13 cellular contexts compared by ENCODE assay signal in genomic region chr17:6454495-6455320, GRCh38. TPM values are rescaled to one million over a fixed set of nuclear protein-coding genes. Genes with fewer than 3 reads are reported as not detected.
DNase-seq lines count a peak whose midpoint lies in the region; ATAC-seq and TF ChIP-seq lines count a peak whose summit lies in the region.
"Had no signal": no experiment of that assay in that cellular context is flagged by ENCODE, and none has a peak within 500 bp of the region (broad histone marks: within the 10 kb centered on the region; RNA-seq: fewer than 3 reads in every experiment).

No MANE protein-coding gene starts in this region.

- no peaks in the 10 kb centered on the region for H3K9me3 ChIP-seq in HUES48 (ENCODE audit: control insufficient read depth, insufficient read depth, low read length)
- no peaks in the 10 kb centered on the region for H3K9me3 ChIP-seq in endodermal cell (ENCODE audit: control insufficient read depth, low read length)
- H3K9me3 ChIP-seq: neutrophil had no signal

- no peaks in the 10 kb centered on the region for H3K9me3 Mint-ChIP-seq in endodermal cell
- H3K9me3 Mint-ChIP-seq in natural killer cell treated with Interleukin-12 subunit alpha and Interleukin-12 subunit beta and Interleukin-15 and Interleukin-18, amount 100 ng/mL, for 72 hours = no peaks in the 10 kb centered on the region

- peak overlapping the region; percentile 11; the same call in 1 of the 2 replicates for H3K4me3 ChIP-seq in AG09309 (ENCODE audit: control insufficient read depth, low read depth, low read length)
- peak overlapping the region; percentile 68 for H3K4me3 ChIP-seq in HUES48 (ENCODE audit: low read depth, low read length)
- H3K4me3 ChIP-seq in endodermal cell (ENCODE audit: low read length) = peak overlapping the region; percentile 62

- H3K27me3 ChIP-seq in HUES48 (ENCODE audit: control insufficient read depth, insufficient read depth, low read length) (no peaks in the 10 kb centered on the region), endodermal cell (ENCODE audit: control insufficient read depth, insufficient read depth, low read length, poor library complexity, severe bottlenecking) (peaks cover 12% of the 10 kb centered on the region)

- H3K9ac ChIP-seq in HUES48 (ENCODE audit: low read depth, low read length) (peak overlapping the region; percentile 49), endodermal cell (ENCODE audit: extremely low read depth, low read length, poor library complexity, severe bottlenecking) (no peak overlapping the region)

- H3K36me3 Mint-ChIP-seq in endodermal cell (ENCODE audit: low read depth) = peaks cover 5% of the 10 kb centered on the region
- H3K36me3 Mint-ChIP-seq in natural killer cell treated with Interleukin-12 subunit alpha and Interleukin-12 subunit beta and Interleukin-15 and Interleukin-18, amount 100 ng/mL, for 72 hours = no peaks in the 10 kb centered on the region

- DNase-seq in AG09309 (ENCODE audit: low read depth) (no peak), endodermal cell (peak; percentile 85)
- peak; percentile 53 for DNase-seq in natural killer cell treated with Interleukin-12 subunit alpha and Interleukin-12 subunit beta and Interleukin-15 and Interleukin-18, amount 100 ng/mL, for 72 hours (ENCODE audit: low spot score)
- no peak for DNase-seq in stimulated activated CD4-positive, alpha-beta T cell treated with anti-CD3 and anti-CD28 coated beads, Interleukin-15, amount 100 ng/mL, for 24 hours
- no peak for DNase-seq in central memory CD4-positive, alpha-beta T cell
- DNase-seq: activated T-cell treated with anti-CD3 and anti-CD28 coated beads for 4 hours, NCI-H524 had no signal

- no peak for TF ChIP-seq CTCF in AG09309 (IDR thresholded peaks at IDR 0.05; ENCODE audit: control insufficient read depth, insufficient read depth, low read depth, low read length, missing control alignments)
- TF ChIP-seq CTCF in endodermal cell (conservative IDR thresholded peaks at IDR 0.05) = no peak

- H3K36me3 ChIP-seq in HUES48 (ENCODE audit: control insufficient read depth, insufficient read depth, low read length) = peaks cover 20% of the 10 kb centered on the region
- peaks cover under 1% of the 10 kb centered on the region for H3K36me3 ChIP-seq in endodermal cell (ENCODE audit: control insufficient read depth, insufficient read depth, low read length)
- H3K36me3 ChIP-seq: neutrophil had no signal

- no peak for ATAC-seq in natural killer cell treated with Interleukin-12 subunit alpha and Interleukin-12 subunit beta and Interleukin-15 and Interleukin-18, amount 100 ng/mL, for 72 hours
- no peak for ATAC-seq in HG02610 (IDR thresholded peaks at IDR 0.05; ENCODE audit: unreplicated experiment)
- no peak for ATAC-seq in GM18867 (IDR thresholded peaks at IDR 0.05; ENCODE audit: unreplicated experiment)

- H3K27me3 Mint-ChIP-seq in endodermal cell (ENCODE audit: insufficient read depth) = peaks cover 13% of the 10 kb centered on the region
- H3K27me3 Mint-ChIP-seq in natural killer cell treated with Interleukin-12 subunit alpha and Interleukin-12 subunit beta and Interleukin-15 and Interleukin-18, amount 100 ng/mL, for 72 hours = peaks cover 5 to 10% of the 10 kb centered on the region in 2 donors

- H3K27ac ChIP-seq in HUES48 (ENCODE audit: low read depth, low read length) (no peak overlapping the region), endodermal cell (ENCODE audit: low read depth, low read length) (no peak overlapping the region)
- H3K27ac ChIP-seq: neutrophil had no signal

- 31 to 35% methylated on average over 9 to 35 of the region's 35 CpGs for WGBS in endodermal cell (ENCODE audit: insufficient coverage in 1 of 2, insufficient read length in 1 of 2), 2 experiments

- H3K4me3 Mint-ChIP-seq in endodermal cell = peak overlapping the region; percentile 51
- H3K4me3 Mint-ChIP-seq in natural killer cell treated with Interleukin-12 subunit alpha and Interleukin-12 subunit beta and Interleukin-15 and Interleukin-18, amount 100 ng/mL, for 72 hours = peak overlapping the region; percentile 20

- peaks cover 28% of the 10 kb centered on the region for H3K4me1 ChIP-seq in HUES48 (ENCODE audit: control insufficient read depth, insufficient read depth, low read length)
- no peaks in the 10 kb centered on the region for H3K4me1 ChIP-seq in endodermal cell (ENCODE audit: control insufficient read depth, insufficient read depth, low read length)

- no peak overlapping the region for H3K27ac Mint-ChIP-seq in endodermal cell
- H3K27ac Mint-ChIP-seq in natural killer cell treated with Interleukin-12 subunit alpha and Interleukin-12 subunit beta and Interleukin-15 and Interleukin-18, amount 100 ng/mL, for 72 hours = no peak overlapping the region
- H3K27ac Mint-ChIP-seq: CD14-positive monocyte had no signal

- H3K4me1 Mint-ChIP-seq in endodermal cell = peaks cover 16% of the 10 kb centered on the region
- peaks cover 15 to 25% of the 10 kb centered on the region in 2 donors for H3K4me1 Mint-ChIP-seq in natural killer cell treated with Interleukin-12 subunit alpha and Interleukin-12 subunit beta and Interleukin-15 and Interleukin-18, amount 100 ng/mL, for 72 hours (ENCODE audit: low read depth in 2 of 2)
- H3K4me1 Mint-ChIP-seq: CD14-positive monocyte had no signal

RNA-seq across cellular contexts. Expression of gene PIMREG, which starts 10.5 kb away (rescaled TPM):
- 10 to 100 TPM; 33.4 to 68.7 TPM for total RNA-seq in endodermal cell
- polyA plus RNA-seq in endodermal cell (2013, experiment 1 of 2) = 98.1 TPM
- polyA plus RNA-seq in endodermal cell (2013, experiment 2 of 2) = 101 TPM
- total RNA-seq in natural killer cell treated with Interleukin-12 subunit alpha and Interleukin-12 subunit beta and Interleukin-15 and Interleukin-18, amount 100 ng/mL, for 72 hours = 1 to 10 TPM; 3.9 to 9.2 TPM
- polyA plus RNA-seq: CD14-positive monocyte had no signal

RNA-seq across cellular contexts. Expression of gene AIPL1, which starts 19.8 kb away (rescaled TPM):
- not detected for total RNA-seq in endodermal cell
- 0.28 TPM for polyA plus RNA-seq in endodermal cell (2013, experiment 1 of 2)
- 0.21 TPM for polyA plus RNA-seq in endodermal cell (2013, experiment 2 of 2)
- total RNA-seq in natural killer cell treated with Interleukin-12 subunit alpha and Interleukin-12 subunit beta and Interleukin-15 and Interleukin-18, amount 100 ng/mL, for 72 hours = not detected
- total RNA-seq: T-helper 1 cell treated with Interleukin-12 subunit alpha and Interleukin-12 subunit beta and Interleukin-4 antibody, amounts not matched to agents 30 ng/mL and 1 ng/mL, for 36 hours had no signal
- polyA plus RNA-seq: CD14-positive monocyte had no signal

Comparison
In these comparisons a context has a peak if more than half of its experiments do, and no peak if none do; other contexts are left out.
1. DNase-seq: peak in endodermal cell (single experiment) and natural killer cell treated with Interleukin-12 subunit alpha and Interleukin-12 subunit beta and Interleukin-15 and Interleukin-18, amount 100 ng/mL, for 72 hours (single experiment); none in AG09309 (single experiment), stimulated activated CD4-positive, alpha-beta T cell treated with anti-CD3 and anti-CD28 coated beads, Interleukin-15, amount 100 ng/mL, for 24 hours (single experiment) and central memory CD4-positive, alpha-beta T cell (single experiment).
2. H3K4me3 ChIP-seq: peak in every context shown above with its lines; median percentile 68 in HUES48; 62 in endodermal cell; 11 in AG09309.